In genomic region chr3:41848745-41849574, GRCh38 we compare ENCODE assay signal across 20 cellular contexts.
DNase-seq lines count a peak whose midpoint lies in the region; ATAC-seq and TF ChIP-seq lines count a peak whose summit lies in the region.
"Had no signal": no experiment of that assay in that cellular context is flagged by ENCODE, and none has a peak within 500 bp of the region (broad histone marks: within the 10 kb centered on the region; RNA-seq: fewer than 3 reads in every experiment).

No MANE protein-coding gene starts in this region.

- intact Hi-C loops in aorta (cut with DNase I): no loop called here

- no peak overlapping the region for H3K27ac Mint-ChIP-seq in activated T-cell treated with anti-CD3 and anti-CD28 coated beads, Interleukin-2, amount 50 U/mL, for 72 hours
- peak overlapping the region; percentile 6 to 8 for H3K27ac Mint-ChIP-seq in effector memory CD8-positive, alpha-beta T cell
- H3K27ac Mint-ChIP-seq: naive thymus-derived CD4-positive, alpha-beta T cell; type B pancreatic cell had no signal

- 94 to 96% methylated on average over 6 of the region's 6 CpGs for WGBS in aorta, 2 donors

- no peak overlapping the region for H3K4me3 Mint-ChIP-seq in activated T-cell treated with anti-CD3 and anti-CD28 coated beads, Interleukin-2, amount 50 U/mL, for 72 hours
- H3K4me3 Mint-ChIP-seq in effector memory CD8-positive, alpha-beta T cell: no peak overlapping the region
- H3K4me3 Mint-ChIP-seq: naive thymus-derived CD4-positive, alpha-beta T cell; type B pancreatic cell had no signal

- H3K9me3 ChIP-seq in aorta (ENCODE audit: control insufficient read depth, low read length): no peaks in the 10 kb centered on the region
- H3K9me3 ChIP-seq: heart right ventricle had no signal

- no peak for TF ChIP-seq POLR2A in NB4 (IDR thresholded peaks at IDR 0.05; ENCODE audit: extremely low read depth, insufficient read length)

- no peak for TF ChIP-seq CTCF in NB4 (IDR thresholded peaks at IDR 0.05; ENCODE audit: low read depth, low read length)

- H3K27me3 ChIP-seq in aorta (ENCODE audit: control insufficient read depth in 1 of 2, insufficient read depth in 2 of 2, low read length in 1 of 2): no peaks in the 10 kb centered on the region
- H3K27me3 ChIP-seq: cardiac muscle cell, heart right ventricle had no signal

- peak overlapping the region in 1 of 2 donors; percentile 19 for H3K27ac ChIP-seq in aorta (ENCODE audit: low read depth in 1 of 2, low read length in 2 of 2)
- H3K27ac ChIP-seq: cardiac muscle cell, heart right ventricle had no signal

- peak; percentile 40 to 51 for ATAC-seq in activated T-cell treated with anti-CD3 and anti-CD28 coated beads, Interleukin-2, amount 50 U/mL, for 72 hours (replicated peaks in 1 of 2)
- ATAC-seq in effector memory CD8-positive, alpha-beta T cell (replicated peaks): no peak
- ATAC-seq in aorta (ENCODE audit: low FRiP score): no peak
- ATAC-seq: heart right ventricle; naive thymus-derived CD4-positive, alpha-beta T cell had no signal

- H3K4me1 Mint-ChIP-seq in activated T-cell treated with anti-CD3 and anti-CD28 coated beads, Interleukin-2, amount 50 U/mL, for 72 hours (ENCODE audit: low read depth): peaks cover 20% of the 10 kb centered on the region
- H3K4me1 Mint-ChIP-seq in effector memory CD8-positive, alpha-beta T cell (ENCODE audit: low read depth in 2 of 2): peaks cover 8 to 12% of the 10 kb centered on the region in 2 donors

- H3K36me3 ChIP-seq in aorta (ENCODE audit: control insufficient read depth in 1 of 2, insufficient read depth in 2 of 2, low read length in 1 of 2): no peaks in the 10 kb centered on the region
- H3K36me3 ChIP-seq: cardiac muscle cell, heart right ventricle had no signal

- H3K36me3 Mint-ChIP-seq in activated T-cell treated with anti-CD3 and anti-CD28 coated beads, Interleukin-2, amount 50 U/mL, for 72 hours (ENCODE audit: insufficient read depth in 2 of 2): peaks cover 1 to 5% of the 10 kb centered on the region in 2 donors
- no peaks in the 10 kb centered on the region for H3K36me3 Mint-ChIP-seq in effector memory CD8-positive, alpha-beta T cell (ENCODE audit: insufficient read depth)
- H3K36me3 Mint-ChIP-seq: type B pancreatic cell had no signal

- H3K4me3 ChIP-seq in NB4 (ENCODE audit: low read depth, low read length): no peak overlapping the region
- H3K4me3 ChIP-seq in aorta (ENCODE audit: low read length in 2 of 2): no peak overlapping the region
- H3K4me3 ChIP-seq: cardiac muscle cell, heart right ventricle had no signal

- H3K4me1 ChIP-seq in aorta (ENCODE audit: control insufficient read depth in 1 of 2, insufficient read depth in 2 of 2, low read length in 2 of 2): peaks cover 0 to 3% of the 10 kb centered on the region in 2 donors

- no peaks in the 10 kb centered on the region for H3K9me3 Mint-ChIP-seq in activated T-cell treated with anti-CD3 and anti-CD28 coated beads, Interleukin-2, amount 50 U/mL, for 72 hours
- H3K9me3 Mint-ChIP-seq in effector memory CD8-positive, alpha-beta T cell: peaks cover 0 to 2% of the 10 kb centered on the region in 2 donors
- H3K9me3 Mint-ChIP-seq: type B pancreatic cell had no signal

- DNase-seq in activated T-cell treated with anti-CD3 and anti-CD28 coated beads, Interleukin-2, amount 50 U/mL, for 72 hours: peak in 1 of 2 donors; percentile 13
- no peak for DNase-seq in activated T-cell treated with anti-CD3 and anti-CD28 coated beads, Interleukin-2, amount 50 U/mL, for 1 hour
- DNase-seq in NB4 (ENCODE audit: low read depth) (peak; percentile 19), NCI-H187 treated with DMSO at 0.1 percent for 48 hours (lab: John Stamatoyannopoulos, UW) (no peak), COR-L47 (lab: John Stamatoyannopoulos, UW) (no peak), aorta (no peak)
- no peak for DNase-seq in effector memory CD8-positive, alpha-beta T cell
- no peak for DNase-seq in stimulated activated naive CD4-positive, alpha-beta T cell (lab: John Stamatoyannopoulos, UW)
- DNase-seq: activated CD8-positive, alpha-beta memory T cell treated with anti-CD3 and anti-CD28 coated beads, Interleukin-2, amount 50 U/mL, for 4 hours; activated gamma-delta T cell treated with Interleukin-2 at 50 U/mL for 16 hours; amygdala; heart right ventricle; KG1; naive thymus-derived CD4-positive, alpha-beta T cell; NCI-H1092 treated with DMSO at 0.1 percent for 48 hours; NCI-H2029 treated with DMSO at 0.1 percent for 48 hours; SIG-M5; stimulated activated CD4-positive, alpha-beta T cell treated with anti-CD3 and anti-CD28 coated beads, Interleukin-4, amount 100 ng/mL, for 24 hours had no signal

- H3K27me3 Mint-ChIP-seq in activated T-cell treated with anti-CD3 and anti-CD28 coated beads, Interleukin-2, amount 50 U/mL, for 72 hours (ENCODE audit: low read depth): no peaks in the 10 kb centered on the region
- H3K27me3 Mint-ChIP-seq in effector memory CD8-positive, alpha-beta T cell: no peaks in the 10 kb centered on the region
- H3K27me3 Mint-ChIP-seq: naive thymus-derived CD4-positive, alpha-beta T cell; type B pancreatic cell had no signal

Comparison
In these comparisons a context has a peak if more than half of its experiments do, and no peak if none do; other contexts are left out.
1. ATAC-seq: peak in activated T-cell treated with anti-CD3 and anti-CD28 coated beads, Interleukin-2, amount 50 U/mL, for 72 hours (2 of 2); none in effector memory CD8-positive, alpha-beta T cell (single experiment) and aorta (single experiment).